ENCODE assay signal across 18 cellular contexts in the genomic region with DNA sequence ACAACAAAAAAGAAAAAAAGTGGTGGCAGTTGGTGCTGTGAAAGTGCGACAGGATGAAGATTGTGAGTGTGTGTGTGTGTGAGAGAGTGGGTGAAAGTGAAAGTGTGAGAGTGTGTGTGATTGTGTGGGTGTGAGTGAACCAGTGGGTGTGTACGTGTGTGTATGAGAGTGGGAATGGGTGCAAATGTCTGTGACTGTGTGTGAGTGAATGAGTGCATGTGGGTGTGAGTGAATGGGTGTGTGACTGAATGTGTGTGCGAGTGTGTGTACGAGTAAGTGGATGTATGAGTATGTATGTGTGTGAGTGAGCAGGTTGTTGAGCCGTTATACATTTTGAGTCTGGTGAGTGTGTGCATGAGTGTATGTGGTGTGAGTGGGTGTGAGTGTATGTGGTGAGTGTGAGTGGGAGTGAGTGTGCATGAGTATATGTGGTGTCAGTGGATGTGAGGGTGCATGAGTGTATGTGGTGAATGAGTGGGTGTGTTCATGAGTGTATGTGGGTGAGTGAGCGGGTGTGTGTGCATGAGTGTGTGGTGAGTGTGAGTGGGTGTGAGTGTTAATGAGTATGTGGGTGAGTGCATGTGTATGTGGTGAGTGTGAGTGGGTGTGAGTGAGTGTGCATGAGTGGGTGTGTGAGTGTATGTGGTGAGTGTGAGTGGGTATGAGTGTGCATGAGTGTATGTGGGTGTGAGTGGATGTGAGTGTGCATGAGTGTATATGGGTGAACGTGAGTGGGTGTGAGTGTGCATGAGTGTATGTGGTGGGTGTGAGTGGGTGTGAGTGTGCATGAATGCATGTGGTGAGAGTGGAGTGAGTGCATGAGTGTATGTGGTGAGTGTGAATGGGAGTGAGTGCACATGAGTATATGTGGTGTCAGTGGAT.
DNase-seq lines count a peak whose midpoint lies in the region; ATAC-seq and TF ChIP-seq lines count a peak whose summit lies in the region.
"Had no signal": no experiment of that assay in that cellular context is flagged by ENCODE, and none has a peak within 500 bp of the region (broad histone marks: within the 10 kb centered on the region; RNA-seq: fewer than 3 reads in every experiment).

No MANE protein-coding gene starts in this region.

- POLR2A ChIA-PET in activated naive CD8-positive, alpha-beta T cell treated with anti-CD3 and anti-CD28 coated beads, Interleukin-2, amount 10 ng/mL, durations not matched to agents 7 days and 5 days (lab: Charles Lee), result no interaction called here

- WGBS in right cardiac atrium, result 93% methylated on average over 7 of the region's 7 CpGs

- no peak overlapping the region for H3K27ac ChIP-seq in right cardiac atrium (ENCODE audit: low read length)
- H3K27ac ChIP-seq: parathyroid adenoma, RWPE1, uterus had no signal

- TF ChIP-seq CTCF in natural killer cell (IDR thresholded peaks at IDR 0.05), result no peak

- in situ Hi-C loops in ACHN (cut with HindIII; ENCODE audit: low pct_ligation_motif_present, low pct_unique_long_range_greater_than_20kb, low sequenced_read_pairs), result no loop called here

- H3K9me3 Mint-ChIP-seq in activated naive CD8-positive, alpha-beta T cell treated with anti-CD3 and anti-CD28 coated beads, Interleukin-2, amount 10 ng/mL, durations not matched to agents 7 days and 5 days, result peaks cover 10% of the 10 kb centered on the region
- H3K9me3 Mint-ChIP-seq in natural killer cell, result peaks cover 0 to 3% of the 10 kb centered on the region in 2 donors
- H3K9me3 Mint-ChIP-seq: CD8-positive, alpha-beta T cell had no signal

- H3K36me3 Mint-ChIP-seq in activated naive CD8-positive, alpha-beta T cell treated with anti-CD3 and anti-CD28 coated beads, Interleukin-2, amount 10 ng/mL, durations not matched to agents 7 days and 5 days, result no peaks in the 10 kb centered on the region
- H3K36me3 Mint-ChIP-seq in natural killer cell, result no peaks in the 10 kb centered on the region
- H3K36me3 Mint-ChIP-seq: CD8-positive, alpha-beta T cell; naive B cell had no signal

- H3K27me3 ChIP-seq in right cardiac atrium (ENCODE audit: control insufficient read depth, insufficient read depth), result no peaks in the 10 kb centered on the region
- H3K27me3 ChIP-seq: uterus had no signal

- H3K4me3 ChIP-seq in right cardiac atrium (ENCODE audit: low read length), result no peak overlapping the region
- H3K4me3 ChIP-seq: uterus had no signal

- no peaks in the 10 kb centered on the region for H3K9me3 ChIP-seq in right cardiac atrium (ENCODE audit: control insufficient read depth, low read length)
- H3K9me3 ChIP-seq: uterus had no signal

- no peak for ATAC-seq in Right ventricle myocardium superior (ENCODE audit: poor library complexity)
- no peak for ATAC-seq in right cardiac atrium
- ATAC-seq in activated naive CD8-positive, alpha-beta T cell treated with anti-CD3 and anti-CD28 coated beads, Interleukin-2, amount 10 ng/mL, durations not matched to agents 7 days and 5 days (ENCODE audit: low read depth), result no peak
- peak in 1 of 3 donors; percentile 5 for ATAC-seq in natural killer cell
- no peak for ATAC-seq in GM18870 (IDR thresholded peaks at IDR 0.05; ENCODE audit: unreplicated experiment)
- ATAC-seq: CD8-positive, alpha-beta T cell; sciatic nerve had no signal

- peaks cover 7% of the 10 kb centered on the region for H3K4me1 Mint-ChIP-seq in activated naive CD8-positive, alpha-beta T cell treated with anti-CD3 and anti-CD28 coated beads, Interleukin-2, amount 10 ng/mL, durations not matched to agents 7 days and 5 days
- peaks cover 25 to 38% of the 10 kb centered on the region in 2 donors for H3K4me1 Mint-ChIP-seq in natural killer cell
- H3K4me1 Mint-ChIP-seq: activated B cell treated with CpG ODN at 0.5 μM for 24 hours had no signal

- peak overlapping the region; percentile 19 for H3K27ac Mint-ChIP-seq in activated naive CD8-positive, alpha-beta T cell treated with anti-CD3 and anti-CD28 coated beads, Interleukin-2, amount 10 ng/mL, durations not matched to agents 7 days and 5 days
- peak overlapping the region in 1 of 2 donors; percentile 1 for H3K27ac Mint-ChIP-seq in natural killer cell
- H3K27ac Mint-ChIP-seq: activated B cell treated with CpG ODN at 0.5 μM for 24 hours; CD8-positive, alpha-beta T cell had no signal

- DNase-seq in Right ventricle myocardium superior (peak; percentile 4), right cardiac atrium (no peak), natural killer cell (no peak), ACHN (no peak), CD1c-positive myeloid dendritic cell (ENCODE audit: extremely low spot score) (no peak)
- no peak for DNase-seq in activated naive CD8-positive, alpha-beta T cell treated with anti-CD3 and anti-CD28 coated beads, Interleukin-2, amount 10 ng/mL, durations not matched to agents 7 days and 5 days
- DNase-seq: activated B cell treated with CpG ODN at 0.5 μM for 24 hours; CD8-positive, alpha-beta T cell; GF-D8; head of caudate nucleus; naive B cell; NCI-H187 treated with DMSO at 0.1 percent for 48 hours; NCI-H748 treated with DMSO at 0.1 percent for 48 hours had no signal

- intact Hi-C loops in Right ventricle myocardium superior (cut with DNase I) (no loop called here), right cardiac atrium (cut with DNase I) (no loop called here), natural killer cell (cut with micrococcal nuclease) (no loop called here)

- peaks cover 9% of the 10 kb centered on the region for H3K4me1 ChIP-seq in right cardiac atrium (ENCODE audit: control insufficient read depth, insufficient read depth, low read length)
- H3K4me1 ChIP-seq: parathyroid adenoma, uterus had no signal

- H3K4me3 Mint-ChIP-seq in activated naive CD8-positive, alpha-beta T cell treated with anti-CD3 and anti-CD28 coated beads, Interleukin-2, amount 10 ng/mL, durations not matched to agents 7 days and 5 days, result no peak overlapping the region
- H3K4me3 Mint-ChIP-seq in natural killer cell, result peak overlapping the region; percentile 0
- H3K4me3 Mint-ChIP-seq: activated B cell treated with CpG ODN at 0.5 μM for 24 hours; CD8-positive, alpha-beta T cell; naive B cell had no signal

- peaks cover 3% of the 10 kb centered on the region for H3K27me3 Mint-ChIP-seq in activated naive CD8-positive, alpha-beta T cell treated with anti-CD3 and anti-CD28 coated beads, Interleukin-2, amount 10 ng/mL, durations not matched to agents 7 days and 5 days
- peaks cover 0 to 11% of the 10 kb centered on the region in 2 donors for H3K27me3 Mint-ChIP-seq in natural killer cell (ENCODE audit: low read depth in 2 of 2)
